19 cellular contexts compared by ENCODE assay signal in genomic region chr2:237341872-237342271, GRCh38.
A peak's percentile ranks its signal among the peaks of the same experiment; 100 is the strongest.
DNase-seq lines count a peak whose midpoint lies in the region; ATAC-seq and TF ChIP-seq lines count a peak whose summit lies in the region.
"Had no signal": no experiment of that assay in that cellular context is flagged by ENCODE, and none has a peak within 500 bp of the region (broad histone marks: within the 10 kb centered on the region; RNA-seq: fewer than 3 reads in every experiment).

No MANE protein-coding gene starts in this region.

- no peaks in the 10 kb centered on the region for H3K9me2 ChIP-seq in MM.1S (replicated peaks; ENCODE audit: insufficient read depth, low read length)

- in situ Hi-C loops in SK-MEL-5 (cut with HindIII; ENCODE audit: low pct_unique_long_range_greater_than_20kb, low sequenced_read_pairs), result no loop called here
- in situ Hi-C loops in GM13976 (cut with MboI; ENCODE audit: low sequenced_read_pairs, unreplicated experiment), result no loop called here

- no peak overlapping the region for H3K9ac ChIP-seq in MM.1S (ENCODE audit: low read length)

- H3K27ac ChIP-seq in MM.1S (ENCODE audit: low read length), result no peak overlapping the region

- H3K4me3 ChIP-seq in fibroblast of villous mesenchyme (ENCODE audit: low read depth, low read length), result no peak overlapping the region
- no peak overlapping the region for H3K4me3 ChIP-seq in MM.1S (ENCODE audit: low read length)
- H3K4me3 ChIP-seq: GM12878, mucosa of descending colon had no signal

- H3K4me1 ChIP-seq in MM.1S (ENCODE audit: low read length), result no peaks in the 10 kb centered on the region

- no peaks in the 10 kb centered on the region for H3K36me3 ChIP-seq in MM.1S (replicated peaks; ENCODE audit: insufficient read depth, low read length)

- ATAC-seq in sciatic nerve, result peak; percentile 82
- ATAC-seq in GM18517 (IDR thresholded peaks at IDR 0.05; ENCODE audit: unreplicated experiment), result no peak
- ATAC-seq: GM12878, mucosa of descending colon had no signal

- no peaks in the 10 kb centered on the region for H3F3A ChIP-seq in MM.1S (ENCODE audit: insufficient read depth, low read length)

- TF ChIP-seq CTCF in fibroblast of villous mesenchyme (IDR thresholded peaks at IDR 0.05; ENCODE audit: insufficient read depth, low read depth, low read length) (no peak), MM.1S (IDR thresholded peaks at IDR 0.05; ENCODE audit: low read length) (no peak), GM13976 (IDR thresholded peaks at IDR 0.05; ENCODE audit: borderline replicate concordance, control extremely low read depth, extremely low read depth, insufficient read depth, missing control alignments) (no peak)

- H4K20me1 ChIP-seq in MM.1S (ENCODE audit: insufficient read depth, low read length), result no peaks in the 10 kb centered on the region

- intact Hi-C loops in sciatic nerve (cut with DNase I), result no loop called here

- peak; percentile 4 for DNase-seq in NCI-H1092 treated with DMSO at 0.1 percent for 48 hours (lab: John Stamatoyannopoulos, UW)
- no peak for DNase-seq in NCI-H1092 (lab: John Stamatoyannopoulos, UW)
- peak; percentile 18 for DNase-seq in SK-MEL-5 (ENCODE audit: low read depth, low spot score)
- peak; percentile 82 for DNase-seq in fibroblast of villous mesenchyme (ENCODE audit: low read depth)
- no peak for DNase-seq in sciatic nerve (ENCODE audit: low spot score)
- no peak for DNase-seq in MM.1S
- DNase-seq in GM13976 (ENCODE audit: low spot score), result no peak
- DNase-seq: activated B cell treated with CpG ODN at 0.5 μM for 24 hours; activated gamma-delta T cell; CD4-positive, alpha-beta memory T cell; effector memory CD4-positive, alpha-beta T cell; EL; immature natural killer cell; NCI-H446; stimulated activated CD4-positive, alpha-beta T cell treated with anti-CD3 and anti-CD28 coated beads, Interleukin-2, amount 100 ng/mL, for 48 hours; SW 1271 had no signal

- no peak overlapping the region for H3K4me2 ChIP-seq in MM.1S (ENCODE audit: low read depth, low read length)

- no peaks in the 10 kb centered on the region for H3K27me3 ChIP-seq in MM.1S (replicated peaks; ENCODE audit: insufficient read depth, low read length)

- no peaks in the 10 kb centered on the region for H3K79me2 ChIP-seq in MM.1S (ENCODE audit: low read length)

- no peak overlapping the region for H2AFZ ChIP-seq in MM.1S (ENCODE audit: low read length)

- no peaks in the 10 kb centered on the region for H3K9me3 ChIP-seq in MM.1S (replicated peaks; ENCODE audit: insufficient read depth, low read length)
- H3K9me3 ChIP-seq: mucosa of descending colon had no signal

Comparison
In these comparisons a context has a peak if more than half of its experiments do, and no peak if none do; other contexts are left out.
1. DNase-seq: peak in NCI-H1092 treated with DMSO at 0.1 percent for 48 hours (single experiment), SK-MEL-5 (single experiment) and fibroblast of villous mesenchyme (single experiment); none in NCI-H1092 (single experiment), sciatic nerve (single experiment), MM.1S (single experiment) and GM13976 (single experiment).